35 cellular contexts compared by ENCODE assay signal in the genomic region with DNA sequence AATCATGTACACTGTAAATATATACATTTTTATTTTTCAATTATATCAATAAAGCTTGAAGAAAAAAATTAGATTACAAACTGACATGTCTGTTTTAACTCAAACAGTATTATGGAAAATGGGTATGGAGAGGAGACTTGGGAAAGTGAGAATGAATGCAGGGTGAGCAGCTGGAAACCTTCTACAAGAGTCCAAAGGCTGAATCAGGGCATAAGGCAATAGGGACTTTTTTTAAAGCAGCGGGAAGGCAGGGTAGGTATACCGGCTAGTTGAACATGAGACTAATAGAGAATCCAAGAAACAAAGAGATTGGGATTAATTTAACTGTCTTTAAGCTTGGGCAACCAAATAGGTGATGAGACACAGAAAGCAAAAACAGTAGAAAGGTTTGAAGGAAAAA.
"Had no signal": no experiment of that assay in that cellular context is flagged by ENCODE, and none has a peak within 500 bp of the region (broad histone marks: within the 10 kb centered on the region; RNA-seq: fewer than 3 reads in every experiment).

No MANE protein-coding gene starts in this region.

- H3K36me3 ChIP-seq: MG63 had no signal

- H3K4me3 ChIP-seq: MG63 had no signal

- DNase-seq: Karpas-422, Kasumi-1, MG63, MM.1S, MV-4-11, NCI-H1048, NCI-H1092, NCI-H1092 treated with DMSO at 0.1 percent for 48 hours, NCI-H1105, NCI-H1105 treated with DMSO at 0.1 percent for 48 hours, NCI-H1417, NCI-H1417 treated with DMSO at 0.1 percent for 48 hours, NCI-H1436, NCI-H1436 treated with DMSO at 0.1 percent for 48 hours, NCI-H146, NCI-H1694, NCI-H1694 treated with DMSO at 0.1 percent for 48 hours, NCI-H187, NCI-H187 treated with DMSO at 0.1 percent for 48 hours, NCI-H1930, NCI-H2029, NCI-H2029 treated with DMSO at 0.1 percent for 48 hours, NCI-H2081, NCI-H2081 treated with DMSO at 0.1 percent for 48 hours, NCI-H2107, NCI-H2171, NCI-H2171 treated with DMSO at 0.1 percent for 48 hours, NCI-H2227 treated with DMSO at 0.1 percent for 48 hours, NCI-H226, NCI-H345, NCI-H446, NCI-H446 treated with DMSO at 0.1 percent for 48 hours, NCI-H510A, NCI-H510A treated with DMSO at 0.1 percent for 48 hours, NCI-H524 had no signal

- H3K9me3 ChIP-seq: MG63 had no signal

- H3K27me3 ChIP-seq: MG63 had no signal
